ENCODE assay signal across 1 cellular context in the genomic region with DNA sequence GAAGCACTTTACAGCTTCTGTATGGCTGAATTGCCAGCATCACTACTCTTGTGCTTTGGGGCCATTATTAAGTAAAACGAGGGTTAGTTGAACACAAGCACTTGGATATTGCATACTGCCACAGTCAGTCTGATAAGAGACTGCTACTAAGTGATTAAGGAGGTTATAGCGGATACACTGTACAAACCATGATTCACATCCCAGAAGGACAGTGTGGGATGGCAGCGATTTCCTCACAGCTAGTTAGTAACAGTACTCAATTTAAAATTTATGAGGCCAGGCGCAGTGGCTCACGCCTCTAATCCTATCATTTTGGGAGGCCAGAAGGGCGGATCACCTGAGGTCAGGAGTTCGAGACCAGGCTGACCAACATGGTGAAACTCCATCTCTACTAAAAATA.
TF ChIP-seq lines count a peak whose summit lies in the region.

No MANE protein-coding gene starts in this region.

TF ChIP-seq in HepG2, 621 proteins besides CTCF, POLR2A, EP300 and RAD21:
- TF ChIP-seq ZFP36L2 (CRISPR knock-in tag; IDR thresholded peaks at IDR 0.05) (no peak), U2AF1 (optimal IDR thresholded peaks at IDR 0.05; ENCODE audit: low read depth, low read length) (no peak), ZNF713 (CRISPR knock-in tag; IDR thresholded peaks at IDR 0.05) (no peak), ZKSCAN5 (CRISPR knock-in tag; IDR thresholded peaks at IDR 0.05) (no peak), ZNF607 (CRISPR knock-in tag; IDR thresholded peaks at IDR 0.05; ENCODE audit: borderline replicate concordance) (no peak), ZNF431 (CRISPR knock-in tag; IDR thresholded peaks at IDR 0.05; ENCODE audit: borderline replicate concordance, low read depth) (no peak), MEIS2 (CRISPR knock-in tag; IDR thresholded peaks at IDR 0.05) (no peak), RBM39 (IDR thresholded peaks at IDR 0.05; ENCODE audit: low read depth, low read length, poor library complexity, severe bottlenecking) (no peak), ZNF292 (CRISPR knock-in tag; IDR thresholded peaks at IDR 0.05; ENCODE audit: borderline replicate concordance, low read depth) (no peak), ZNF761 (CRISPR knock-in tag; conservative IDR thresholded peaks at IDR 0.05) (0 out of 2 replicates have a peak, but pooled peaks have one; percentile 40), ZFP90 (CRISPR knock-in tag; IDR thresholded peaks at IDR 0.05; ENCODE audit: borderline replicate concordance) (0 out of 2 replicates have a peak, but pooled peaks have one; percentile 39), ZNF782 (CRISPR knock-in tag; IDR thresholded peaks at IDR 0.05; ENCODE audit: borderline replicate concordance) (no peak), YEATS4 (CRISPR knock-in tag; IDR thresholded peaks at IDR 0.05; ENCODE audit: borderline replicate concordance) (0 out of 2 replicates have a peak, but pooled peaks have one; percentile 13), KLF16 (CRISPR knock-in tag; IDR thresholded peaks at IDR 0.05) (no peak), ZNF709 (CRISPR knock-in tag; IDR thresholded peaks at IDR 0.05) (no peak), CENPT (CRISPR knock-in tag; IDR thresholded peaks at IDR 0.05; ENCODE audit: low read depth) (no peak), MZF1 (CRISPR knock-in tag; IDR thresholded peaks at IDR 0.05; ENCODE audit: borderline replicate concordance) (no peak), ZNF614 (CRISPR knock-in tag; IDR thresholded peaks at IDR 0.05; ENCODE audit: borderline replicate concordance) (no peak), ADNP (CRISPR knock-in tag; IDR thresholded peaks at IDR 0.05) (no peak), SRY (CRISPR knock-in tag; IDR thresholded peaks at IDR 0.05) (no peak), PRPF4 (IDR thresholded peaks at IDR 0.05; ENCODE audit: low read depth, low read length, poor library complexity, severe bottlenecking) (no peak)
- TF ChIP-seq, protein P1, sequence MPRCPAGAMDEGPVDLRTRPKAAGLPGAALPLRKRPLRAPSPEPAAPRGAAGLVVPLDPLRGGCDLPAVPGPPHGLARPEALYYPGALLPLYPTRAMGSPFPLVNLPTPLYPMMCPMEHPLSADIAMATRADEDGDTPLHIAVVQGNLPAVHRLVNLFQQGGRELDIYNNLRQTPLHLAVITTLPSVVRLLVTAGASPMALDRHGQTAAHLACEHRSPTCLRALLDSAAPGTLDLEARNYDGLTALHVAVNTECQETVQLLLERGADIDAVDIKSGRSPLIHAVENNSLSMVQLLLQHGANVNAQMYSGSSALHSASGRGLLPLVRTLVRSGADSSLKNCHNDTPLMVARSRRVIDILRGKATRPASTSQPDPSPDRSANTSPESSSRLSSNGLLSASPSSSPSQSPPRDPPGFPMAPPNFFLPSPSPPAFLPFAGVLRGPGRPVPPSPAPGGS (CRISPR knock-in tag; IDR thresholded peaks at IDR 0.05) = no peak
- TF ChIP-seq, protein P2, sequence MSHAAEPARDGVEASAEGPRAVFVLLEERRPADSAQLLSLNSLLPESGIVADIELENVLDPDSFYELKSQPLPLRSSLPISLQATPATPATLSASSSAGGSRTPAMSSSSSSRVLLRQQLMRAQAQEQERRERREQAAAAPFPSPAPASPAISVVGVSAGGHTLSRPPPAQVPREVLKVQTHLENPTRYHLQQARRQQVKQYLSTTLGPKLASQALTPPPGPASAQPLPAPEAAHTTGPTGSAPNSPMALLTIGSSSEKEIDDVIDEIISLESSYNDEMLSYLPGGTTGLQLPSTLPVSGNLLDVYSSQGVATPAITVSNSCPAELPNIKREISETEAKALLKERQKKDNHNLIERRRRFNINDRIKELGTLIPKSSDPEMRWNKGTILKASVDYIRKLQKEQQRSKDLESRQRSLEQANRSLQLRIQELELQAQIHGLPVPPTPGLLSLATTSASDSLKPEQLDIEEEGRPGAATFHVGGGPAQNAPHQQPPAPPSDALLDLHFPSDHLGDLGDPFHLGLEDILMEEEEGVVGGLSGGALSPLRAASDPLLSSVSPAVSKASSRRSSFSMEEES (CRISPR knock-in tag; IDR thresholded peaks at IDR 0.05) = no peak
- TF ChIP-seq, protein P3, sequence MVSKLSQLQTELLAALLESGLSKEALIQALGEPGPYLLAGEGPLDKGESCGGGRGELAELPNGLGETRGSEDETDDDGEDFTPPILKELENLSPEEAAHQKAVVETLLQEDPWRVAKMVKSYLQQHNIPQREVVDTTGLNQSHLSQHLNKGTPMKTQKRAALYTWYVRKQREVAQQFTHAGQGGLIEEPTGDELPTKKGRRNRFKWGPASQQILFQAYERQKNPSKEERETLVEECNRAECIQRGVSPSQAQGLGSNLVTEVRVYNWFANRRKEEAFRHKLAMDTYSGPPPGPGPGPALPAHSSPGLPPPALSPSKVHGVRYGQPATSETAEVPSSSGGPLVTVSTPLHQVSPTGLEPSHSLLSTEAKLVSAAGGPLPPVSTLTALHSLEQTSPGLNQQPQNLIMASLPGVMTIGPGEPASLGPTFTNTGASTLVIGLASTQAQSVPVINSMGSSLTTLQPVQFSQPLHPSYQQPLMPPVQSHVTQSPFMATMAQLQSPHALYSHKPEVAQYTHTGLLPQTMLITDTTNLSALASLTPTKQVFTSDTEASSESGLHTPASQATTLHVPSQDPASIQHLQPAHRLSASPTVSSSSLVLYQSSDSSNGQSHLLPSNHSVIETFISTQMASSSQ (IDR thresholded peaks at IDR 0.05; ENCODE audit: low read depth) = no peak
- TF ChIP-seq, protein P3 (CRISPR knock-in tag; IDR thresholded peaks at IDR 0.05; ENCODE audit: borderline replicate concordance) = 0 out of 2 replicates have a peak, but pooled peaks have one; percentile 20
- TF ChIP-seq, protein P4, sequence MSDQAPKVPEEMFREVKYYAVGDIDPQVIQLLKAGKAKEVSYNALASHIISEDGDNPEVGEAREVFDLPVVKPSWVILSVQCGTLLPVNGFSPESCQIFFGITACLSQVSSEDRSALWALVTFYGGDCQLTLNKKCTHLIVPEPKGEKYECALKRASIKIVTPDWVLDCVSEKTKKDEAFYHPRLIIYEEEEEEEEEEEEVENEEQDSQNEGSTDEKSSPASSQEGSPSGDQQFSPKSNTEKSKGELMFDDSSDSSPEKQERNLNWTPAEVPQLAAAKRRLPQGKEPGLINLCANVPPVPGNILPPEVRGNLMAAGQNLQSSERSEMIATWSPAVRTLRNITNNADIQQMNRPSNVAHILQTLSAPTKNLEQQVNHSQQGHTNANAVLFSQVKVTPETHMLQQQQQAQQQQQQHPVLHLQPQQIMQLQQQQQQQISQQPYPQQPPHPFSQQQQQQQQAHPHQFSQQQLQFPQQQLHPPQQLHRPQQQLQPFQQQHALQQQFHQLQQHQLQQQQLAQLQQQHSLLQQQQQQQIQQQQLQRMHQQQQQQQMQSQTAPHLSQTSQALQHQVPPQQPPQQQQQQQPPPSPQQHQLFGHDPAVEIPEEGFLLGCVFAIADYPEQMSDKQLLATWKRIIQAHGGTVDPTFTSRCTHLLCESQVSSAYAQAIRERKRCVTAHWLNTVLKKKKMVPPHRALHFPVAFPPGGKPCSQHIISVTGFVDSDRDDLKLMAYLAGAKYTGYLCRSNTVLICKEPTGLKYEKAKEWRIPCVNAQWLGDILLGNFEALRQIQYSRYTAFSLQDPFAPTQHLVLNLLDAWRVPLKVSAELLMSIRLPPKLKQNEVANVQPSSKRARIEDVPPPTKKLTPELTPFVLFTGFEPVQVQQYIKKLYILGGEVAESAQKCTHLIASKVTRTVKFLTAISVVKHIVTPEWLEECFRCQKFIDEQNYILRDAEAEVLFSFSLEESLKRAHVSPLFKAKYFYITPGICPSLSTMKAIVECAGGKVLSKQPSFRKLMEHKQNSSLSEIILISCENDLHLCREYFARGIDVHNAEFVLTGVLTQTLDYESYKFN (CRISPR knock-in tag; conservative IDR thresholded peaks at IDR 0.05) = no peak
- TF ChIP-seq, protein P5, sequence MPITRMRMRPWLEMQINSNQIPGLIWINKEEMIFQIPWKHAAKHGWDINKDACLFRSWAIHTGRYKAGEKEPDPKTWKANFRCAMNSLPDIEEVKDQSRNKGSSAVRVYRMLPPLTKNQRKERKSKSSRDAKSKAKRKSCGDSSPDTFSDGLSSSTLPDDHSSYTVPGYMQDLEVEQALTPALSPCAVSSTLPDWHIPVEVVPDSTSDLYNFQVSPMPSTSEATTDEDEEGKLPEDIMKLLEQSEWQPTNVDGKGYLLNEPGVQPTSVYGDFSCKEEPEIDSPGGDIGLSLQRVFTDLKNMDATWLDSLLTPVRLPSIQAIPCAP (CRISPR knock-in tag; IDR thresholded peaks at IDR 0.05; ENCODE audit: low read depth) = no peak
